Comparison of ENCODE assay signal across 15 cellular contexts in genomic region chr1:163771637-163772036, GRCh38.
DNase-seq lines count a peak whose midpoint lies in the region; ATAC-seq, FAIRE-seq and TF ChIP-seq lines count a peak whose summit lies in the region.
"Had no signal": no experiment of that assay in that cellular context is flagged by ENCODE, and none has a peak within 500 bp of the region (broad histone marks: within the 10 kb centered on the region; RNA-seq: fewer than 3 reads in every experiment).

No MANE protein-coding gene starts in this region.

- H3K4me1 ChIP-seq in pancreas = no peaks in the 10 kb centered on the region
- H3K4me1 ChIP-seq: HAP-1 had no signal

- no peak overlapping the region for H3K27ac ChIP-seq in pancreas
- H3K27ac ChIP-seq: BLaER1 treated with 17β-estradiol and CSF1 and Interleukin-3, amounts not matched to agents 10 nM and 100 nM; GM23248 had no signal

- DNase-seq in NCI-H69 (lab: John Stamatoyannopoulos, UW) (peak; percentile 53), mesothelial cell of epicardium (ENCODE audit: low spot score in 2 of 2, unreplicated experiment in 2 of 2) (no peak), nephron progenitor cell (no peak), pancreas (no peak), SHP77 treated with DMSO at 0.1 percent for 48 hours (lab: John Stamatoyannopoulos, UW) (no peak)
- DNase-seq: Calu3; CD8-positive, alpha-beta T cell; DMS79 treated with DMSO at 0.1 percent for 48 hours; GF-D8; GM23248 had no signal

- ATAC-seq in pancreas = no peak
- ATAC-seq in GM18870 (IDR thresholded peaks at IDR 0.05; ENCODE audit: unreplicated experiment) = no peak
- ATAC-seq: CD8-positive, alpha-beta T cell had no signal

- intact Hi-C loops in pancreas (cut with DNase I) = no loop called here

- H3K4me3 Mint-ChIP-seq in mesothelial cell of epicardium = no peak overlapping the region
- H3K4me3 Mint-ChIP-seq in nephron progenitor cell = no peak overlapping the region
- H3K4me3 Mint-ChIP-seq: B cell; CD8-positive, alpha-beta T cell had no signal

- H3K36me3 Mint-ChIP-seq in mesothelial cell of epicardium = no peaks in the 10 kb centered on the region
- H3K36me3 Mint-ChIP-seq in nephron progenitor cell (ENCODE audit: low read depth) = no peaks in the 10 kb centered on the region
- H3K36me3 Mint-ChIP-seq: CD8-positive, alpha-beta T cell had no signal

- no peaks in the 10 kb centered on the region for H3K27me3 ChIP-seq in pancreas
- H3K27me3 ChIP-seq: BLaER1 treated with 17β-estradiol and CSF1 and Interleukin-3, amounts not matched to agents 10 nM and 100 nM had no signal

- no peak for FAIRE-seq in pancreas (lab: Jason Lieb, UNC)
- FAIRE-seq: GM19239 had no signal

- no peaks in the 10 kb centered on the region for H3K27me3 Mint-ChIP-seq in mesothelial cell of epicardium (ENCODE audit: low read depth)
- H3K27me3 Mint-ChIP-seq in nephron progenitor cell (ENCODE audit: low read depth, poor library complexity) = peaks cover 3% of the 10 kb centered on the region
- H3K27me3 Mint-ChIP-seq: B cell had no signal

- TF ChIP-seq CTCF in mesothelial cell of epicardium (IDR thresholded peaks at IDR 0.05; ENCODE audit: unreplicated experiment) (no peak), nephron progenitor cell (IDR thresholded peaks at IDR 0.05) (no peak), pancreas (IDR thresholded peaks at IDR 0.05) (no peak)

- no peaks in the 10 kb centered on the region for H3K9me3 ChIP-seq in pancreas
- H3K9me3 ChIP-seq: BLaER1 treated with 17β-estradiol and CSF1 and Interleukin-3, amounts not matched to agents 10 nM and 100 nM; HAP-1 had no signal

- H3K4me3 ChIP-seq in pancreas = no peak overlapping the region
- H3K4me3 ChIP-seq: BLaER1 treated with 17β-estradiol and CSF1 and Interleukin-3, amounts not matched to agents 10 nM and 100 nM; GM23248; HAP-1 had no signal

- H3K9me3 Mint-ChIP-seq in mesothelial cell of epicardium (no peaks in the 10 kb centered on the region), nephron progenitor cell (peaks cover 9% of the 10 kb centered on the region)

- 22 to 26% methylated on average over 2 of the region's 2 CpGs for WGBS in pancreas, 2 donors

- H3K4me1 Mint-ChIP-seq in mesothelial cell of epicardium = peaks cover 95% of the 10 kb centered on the region
- peaks cover 89% of the 10 kb centered on the region for H3K4me1 Mint-ChIP-seq in nephron progenitor cell
- H3K4me1 Mint-ChIP-seq: B cell had no signal

- no peaks in the 10 kb centered on the region for H3K36me3 ChIP-seq in pancreas
- H3K36me3 ChIP-seq: BLaER1 treated with 17β-estradiol and CSF1 and Interleukin-3, amounts not matched to agents 10 nM and 100 nM; HAP-1 had no signal

- H3K27ac Mint-ChIP-seq in mesothelial cell of epicardium (peak overlapping the region; percentile 76), nephron progenitor cell (peak overlapping the region; percentile 4)
- H3K27ac Mint-ChIP-seq: B cell; CD8-positive, alpha-beta T cell had no signal
